ENCODE assay signal across 8 cellular contexts in genomic region chr15:75367406-75367912, GRCh38. TPM values are rescaled to one million over a fixed set of nuclear protein-coding genes. Genes with fewer than 3 reads are reported as not detected.
DNase-seq lines count a peak whose midpoint lies in the region; ATAC-seq and TF ChIP-seq lines count a peak whose summit lies in the region.

No MANE protein-coding gene starts in this region.

- no peaks in the 10 kb centered on the region for H3K9me2 ChIP-seq in Loucy (replicated peaks; ENCODE audit: low read depth, low read length)

- DNase-seq in nephron progenitor cell (no peak), GF-D8 (lab: John Stamatoyannopoulos, UW) (no peak)

- WGBS in ectodermal cell, 2 experiments: 50 to 52% methylated on average over 7 of the region's 7 CpGs

- H3K4me2 ChIP-seq in BLaER1 (peak overlapping the region; percentile 92), Loucy (ENCODE audit: low read depth, low read length, poor library complexity, severe bottlenecking) (peak overlapping the region; percentile 93)

- H2AFZ ChIP-seq in Loucy (ENCODE audit: low read length): no peak overlapping the region

- no peaks in the 10 kb centered on the region for H3F3A ChIP-seq in Loucy (ENCODE audit: low read depth)

- H3K27me3 ChIP-seq in BLaER1 (no peaks in the 10 kb centered on the region), Loucy (ENCODE audit: insufficient read depth, low read length, poor library complexity, severe bottlenecking) (no peaks in the 10 kb centered on the region), ectodermal cell (ENCODE audit: control insufficient read depth, insufficient read depth, low read length, poor library complexity, severe bottlenecking) (no peaks in the 10 kb centered on the region)

- ATAC-seq in activated CD4-positive, CD25-positive, alpha-beta regulatory T cell treated with anti-CD3 and anti-CD28 coated beads, Interleukin-2, amount 50 U/mL, for 24 hours: no peak
- ATAC-seq in GM21619 (IDR thresholded peaks at IDR 0.05; ENCODE audit: unreplicated experiment) (no peak), HG03280 (IDR thresholded peaks at IDR 0.05; ENCODE audit: unreplicated experiment) (no peak)

- H3K9me3 ChIP-seq in BLaER1 (no peaks in the 10 kb centered on the region), Loucy (ENCODE audit: insufficient read depth, low read depth, low read length) (no peaks in the 10 kb centered on the region), ectodermal cell (ENCODE audit: control insufficient read depth, low read length) (no peaks in the 10 kb centered on the region)

- peaks cover 54% of the 10 kb centered on the region for H3K4me1 ChIP-seq in BLaER1
- H3K4me1 ChIP-seq in Loucy (ENCODE audit: insufficient read depth, low read length, poor library complexity, severe bottlenecking): peaks cover 17% of the 10 kb centered on the region
- peaks cover 4% of the 10 kb centered on the region for H3K4me1 ChIP-seq in ectodermal cell (ENCODE audit: control insufficient read depth, insufficient read depth, low read length)

- H3K4me3 Mint-ChIP-seq in nephron progenitor cell: peak overlapping the region; percentile 92

- peaks cover 22% of the 10 kb centered on the region for H4K20me1 ChIP-seq in BLaER1
- no peaks in the 10 kb centered on the region for H4K20me1 ChIP-seq in Loucy (ENCODE audit: insufficient read depth, low read length, poor library complexity, severe bottlenecking)

- H3K9ac ChIP-seq in BLaER1 (peak overlapping the region; percentile 96), Loucy (ENCODE audit: low read depth, low read length, poor library complexity, severe bottlenecking) (peak overlapping the region; percentile 88)

- peaks cover 24% of the 10 kb centered on the region for H3K79me2 ChIP-seq in Loucy (ENCODE audit: insufficient read depth, low read length)

- peaks cover 66% of the 10 kb centered on the region for H3K36me3 ChIP-seq in BLaER1
- peaks cover 37% of the 10 kb centered on the region for H3K36me3 ChIP-seq in Loucy (ENCODE audit: insufficient read depth, low read length)
- H3K36me3 ChIP-seq in ectodermal cell (ENCODE audit: control insufficient read depth, insufficient read depth, low read length): peaks cover 23% of the 10 kb centered on the region

- H3K4me1 Mint-ChIP-seq in nephron progenitor cell: peaks cover 15% of the 10 kb centered on the region

- peak overlapping the region; percentile 92 for H3K27ac Mint-ChIP-seq in nephron progenitor cell

- no peaks in the 10 kb centered on the region for H3K27me3 Mint-ChIP-seq in nephron progenitor cell (ENCODE audit: low read depth, poor library complexity)

- TF ChIP-seq CTCF in Loucy (conservative IDR thresholded peaks at IDR 0.05; ENCODE audit: low read length) (peak; percentile 89; the same call in 1 of the 2 replicates), nephron progenitor cell (IDR thresholded peaks at IDR 0.05) (no peak)

- H3K36me3 Mint-ChIP-seq in nephron progenitor cell (ENCODE audit: low read depth): peaks cover 17% of the 10 kb centered on the region

- H3K27ac ChIP-seq in BLaER1 (peak overlapping the region; percentile 99), ectodermal cell (ENCODE audit: insufficient read depth, low read depth, low read length, poor library complexity, severe bottlenecking) (no peak overlapping the region)

- H3K9me3 Mint-ChIP-seq in nephron progenitor cell: no peaks in the 10 kb centered on the region

- peak overlapping the region; percentile 97 for H3K4me3 ChIP-seq in BLaER1
- H3K4me3 ChIP-seq in Loucy (ENCODE audit: low read length, poor library complexity, severe bottlenecking): peak overlapping the region; percentile 85
- H3K4me3 ChIP-seq in ectodermal cell (ENCODE audit: insufficient read depth, low read depth, low read length): peak overlapping the region; percentile 80

RNA-seq across cellular contexts. Expression of gene MAN2C1, which starts 0.9 kb away (rescaled TPM):
- polyA plus RNA-seq in ectodermal cell (2013, experiment 1 of 4): 117 TPM
- 114 TPM for polyA plus RNA-seq in ectodermal cell (2013, experiment 2 of 4)
- polyA plus RNA-seq in ectodermal cell (2013, experiment 3 of 4): 88.1 TPM
- polyA plus RNA-seq in ectodermal cell (2013, experiment 4 of 4): 94.2 TPM

RNA-seq across cellular contexts. Expression of gene NEIL1, which starts 20.6 kb away (rescaled TPM):
- polyA plus RNA-seq in ectodermal cell (2013, experiment 1 of 4): 12.8 TPM
- 10.9 TPM for polyA plus RNA-seq in ectodermal cell (2013, experiment 2 of 4)
- 10.7 TPM for polyA plus RNA-seq in ectodermal cell (2013, experiment 3 of 4)
- 12.2 TPM for polyA plus RNA-seq in ectodermal cell (2013, experiment 4 of 4)

RNA-seq across cellular contexts. Expression of gene COMMD4, which starts 31.6 kb away (rescaled TPM):
- polyA plus RNA-seq in ectodermal cell (2013, experiment 1 of 4): 90.3 TPM
- polyA plus RNA-seq in ectodermal cell (2013, experiment 2 of 4): 83.9 TPM
- 78.4 TPM for polyA plus RNA-seq in ectodermal cell (2013, experiment 3 of 4)
- 84.3 TPM for polyA plus RNA-seq in ectodermal cell (2013, experiment 4 of 4)
